ENCODE assay signal across 1 cellular context in the genomic region with DNA sequence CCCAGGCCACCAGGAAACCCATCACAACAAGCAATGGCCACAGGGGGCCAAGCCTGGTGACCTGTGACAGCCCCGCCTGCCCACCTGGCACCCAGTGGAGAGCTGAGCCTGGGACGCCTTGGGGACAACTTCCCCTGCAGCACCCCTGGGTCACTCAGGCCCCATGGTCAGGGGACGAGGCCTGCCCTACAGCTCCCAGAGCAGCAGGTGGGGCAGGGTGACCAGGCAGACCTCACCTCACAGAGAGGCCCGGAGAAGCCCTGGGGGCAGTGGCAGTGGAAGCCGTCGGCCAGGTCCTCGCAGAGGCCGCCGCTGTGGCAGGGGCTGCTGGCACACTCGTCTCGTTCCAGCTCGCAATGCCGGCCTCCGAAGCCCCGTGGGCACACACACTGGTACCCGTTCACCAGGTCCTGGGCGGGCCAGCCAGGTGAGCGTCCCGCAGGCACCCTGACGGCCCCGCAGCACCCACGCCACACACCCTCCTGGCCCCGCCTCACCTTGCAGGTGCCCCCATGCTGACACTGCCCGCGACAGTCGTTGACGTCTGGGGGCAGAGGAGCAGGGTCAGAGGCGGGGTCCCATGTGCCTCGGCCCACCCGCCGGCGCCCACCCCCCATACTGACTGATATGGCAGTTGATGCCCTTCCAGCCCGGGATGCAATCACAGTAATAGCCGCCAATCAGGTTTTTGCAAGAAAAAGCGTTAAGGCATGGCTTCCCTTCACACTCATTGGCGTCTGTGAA.
TF ChIP-seq lines count a peak whose summit lies in the region.

No MANE protein-coding gene starts in this region.

TF ChIP-seq in HEK293, 187 proteins besides CTCF, POLR2A, EP300 and RAD21 (continued from another document):
- TF ChIP-seq, protein P1, sequence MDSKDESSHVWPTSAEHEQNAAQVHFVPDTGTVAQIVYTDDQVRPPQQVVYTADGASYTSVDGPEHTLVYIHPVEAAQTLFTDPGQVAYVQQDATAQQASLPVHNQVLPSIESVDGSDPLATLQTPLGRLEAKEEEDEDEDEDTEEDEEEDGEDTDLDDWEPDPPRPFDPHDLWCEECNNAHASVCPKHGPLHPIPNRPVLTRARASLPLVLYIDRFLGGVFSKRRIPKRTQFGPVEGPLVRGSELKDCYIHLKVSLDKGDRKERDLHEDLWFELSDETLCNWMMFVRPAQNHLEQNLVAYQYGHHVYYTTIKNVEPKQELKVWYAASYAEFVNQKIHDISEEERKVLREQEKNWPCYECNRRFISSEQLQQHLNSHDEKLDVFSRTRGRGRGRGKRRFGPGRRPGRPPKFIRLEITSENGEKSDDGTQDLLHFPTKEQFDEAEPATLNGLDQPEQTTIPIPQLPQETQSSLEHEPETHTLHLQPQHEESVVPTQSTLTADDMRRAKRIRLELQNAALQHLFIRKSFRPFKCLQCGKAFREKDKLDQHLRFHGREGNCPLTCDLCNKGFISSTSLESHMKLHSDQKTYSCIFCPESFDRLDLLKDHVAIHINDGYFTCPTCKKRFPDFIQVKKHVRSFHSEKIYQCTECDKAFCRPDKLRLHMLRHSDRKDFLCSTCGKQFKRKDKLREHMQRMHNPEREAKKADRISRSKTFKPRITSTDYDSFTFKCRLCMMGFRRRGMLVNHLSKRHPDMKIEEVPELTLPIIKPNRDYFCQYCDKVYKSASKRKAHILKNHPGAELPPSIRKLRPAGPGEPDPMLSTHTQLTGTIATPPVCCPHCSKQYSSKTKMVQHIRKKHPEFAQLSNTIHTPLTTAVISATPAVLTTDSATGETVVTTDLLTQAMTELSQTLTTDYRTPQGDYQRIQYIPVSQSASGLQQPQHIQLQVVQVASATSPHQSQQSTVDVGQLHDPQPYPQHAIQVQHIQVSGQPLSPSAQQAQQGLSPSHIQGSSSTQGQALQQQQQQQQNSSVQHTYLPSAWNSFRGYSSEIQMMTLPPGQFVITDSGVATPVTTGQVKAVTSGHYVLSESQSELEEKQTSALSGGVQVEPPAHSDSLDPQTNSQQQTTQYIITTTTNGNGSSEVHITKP (tag by site-specific recombination; IDR thresholded peaks at IDR 0.05) = no peak
- TF ChIP-seq BCL11A (tag by site-specific recombination; IDR thresholded peaks at IDR 0.05; ENCODE audit: low read depth) (peak; percentile 44; the same call in 1 of the 2 replicates), GLI4 (tag by site-specific recombination; IDR thresholded peaks at IDR 0.05) (no peak), ZNF423 (tag by site-specific recombination; IDR thresholded peaks at IDR 0.05) (no peak), GLIS2 (tag by site-specific recombination; IDR thresholded peaks at IDR 0.05) (peak; percentile 70), ZBTB17 (tag by site-specific recombination; IDR thresholded peaks at IDR 0.05) (no peak), ZBTB7A (tag by site-specific recombination; IDR thresholded peaks at IDR 0.05; ENCODE audit: low read depth) (0 out of 2 replicates have a peak, but pooled peaks have one; percentile 49), ZNF37A (tag by site-specific recombination; IDR thresholded peaks at IDR 0.05) (no peak)
- TF ChIP-seq, protein P2, sequence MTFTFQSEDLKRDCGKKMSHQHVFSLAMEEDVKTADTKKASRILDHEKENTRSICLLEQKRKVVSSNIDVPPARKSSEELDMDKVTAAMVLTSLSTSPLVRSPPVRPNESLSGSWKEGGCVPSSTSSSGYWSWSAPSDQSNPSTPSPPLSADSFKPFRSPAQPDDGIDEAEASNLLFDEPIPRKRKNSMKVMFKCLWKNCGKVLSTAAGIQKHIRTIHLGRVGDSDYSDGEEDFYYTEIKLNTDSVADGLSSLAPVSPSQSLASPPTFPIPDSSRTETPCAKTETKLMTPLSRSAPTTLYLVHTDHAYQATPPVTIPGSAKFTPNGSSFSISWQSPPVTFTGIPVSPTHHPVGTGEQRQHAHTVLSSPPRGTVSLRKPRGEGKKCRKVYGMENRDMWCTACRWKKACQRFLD (tag by site-specific recombination; IDR thresholded peaks at IDR 0.05) = no peak
- TF ChIP-seq, protein P3, sequence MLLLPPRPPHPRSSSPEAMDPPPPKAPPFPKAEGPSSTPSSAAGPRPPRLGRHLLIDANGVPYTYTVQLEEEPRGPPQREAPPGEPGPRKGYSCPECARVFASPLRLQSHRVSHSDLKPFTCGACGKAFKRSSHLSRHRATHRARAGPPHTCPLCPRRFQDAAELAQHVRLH (tag by site-specific recombination; IDR thresholded peaks at IDR 0.05) = no peak
- TF ChIP-seq, protein P4, sequence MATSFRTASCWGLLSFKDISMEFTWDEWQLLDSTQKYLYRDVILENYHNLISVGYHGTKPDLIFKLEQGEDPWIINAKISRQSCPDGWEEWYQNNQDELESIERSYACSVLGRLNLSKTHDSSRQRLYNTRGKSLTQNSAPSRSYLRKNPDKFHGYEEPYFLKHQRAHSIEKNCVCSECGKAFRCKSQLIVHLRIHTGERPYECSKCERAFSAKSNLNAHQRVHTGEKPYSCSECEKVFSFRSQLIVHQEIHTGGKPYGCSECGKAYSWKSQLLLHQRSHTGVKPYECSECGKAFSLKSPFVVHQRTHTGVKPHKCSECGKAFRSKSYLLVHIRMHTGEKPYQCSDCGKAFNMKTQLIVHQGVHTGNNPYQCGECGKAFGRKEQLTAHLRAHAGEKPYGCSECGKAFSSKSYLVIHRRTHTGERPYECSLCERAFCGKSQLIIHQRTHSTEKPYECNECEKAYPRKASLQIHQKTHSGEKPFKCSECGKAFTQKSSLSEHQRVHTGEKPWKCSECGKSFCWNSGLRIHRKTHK (tag by site-specific recombination; IDR thresholded peaks at IDR 0.05) = no peak
- TF ChIP-seq, protein P5, sequence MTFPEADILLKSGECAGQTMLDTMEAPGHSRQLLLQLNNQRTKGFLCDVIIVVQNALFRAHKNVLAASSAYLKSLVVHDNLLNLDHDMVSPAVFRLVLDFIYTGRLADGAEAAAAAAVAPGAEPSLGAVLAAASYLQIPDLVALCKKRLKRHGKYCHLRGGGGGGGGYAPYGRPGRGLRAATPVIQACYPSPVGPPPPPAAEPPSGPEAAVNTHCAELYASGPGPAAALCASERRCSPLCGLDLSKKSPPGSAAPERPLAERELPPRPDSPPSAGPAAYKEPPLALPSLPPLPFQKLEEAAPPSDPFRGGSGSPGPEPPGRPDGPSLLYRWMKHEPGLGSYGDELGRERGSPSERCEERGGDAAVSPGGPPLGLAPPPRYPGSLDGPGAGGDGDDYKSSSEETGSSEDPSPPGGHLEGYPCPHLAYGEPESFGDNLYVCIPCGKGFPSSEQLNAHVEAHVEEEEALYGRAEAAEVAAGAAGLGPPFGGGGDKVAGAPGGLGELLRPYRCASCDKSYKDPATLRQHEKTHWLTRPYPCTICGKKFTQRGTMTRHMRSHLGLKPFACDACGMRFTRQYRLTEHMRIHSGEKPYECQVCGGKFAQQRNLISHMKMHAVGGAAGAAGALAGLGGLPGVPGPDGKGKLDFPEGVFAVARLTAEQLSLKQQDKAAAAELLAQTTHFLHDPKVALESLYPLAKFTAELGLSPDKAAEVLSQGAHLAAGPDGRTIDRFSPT (tag by site-specific recombination; IDR thresholded peaks at IDR 0.05) = peak; percentile 31
